1 cellular context compared by ENCODE assay signal in genomic region chr14:35336171-35337073, GRCh38.
A peak's percentile ranks its signal among the peaks of the same experiment; 100 is the strongest.
TF ChIP-seq lines count a peak whose summit lies in the region.

No MANE protein-coding gene starts in this region.

TF ChIP-seq in K562, 482 proteins besides CTCF, POLR2A, EP300 and RAD21 (continued from another document and continues in another):
- TF ChIP-seq KLF13 (tag; IDR thresholded peaks at IDR 0.05; ENCODE audit: borderline replicate concordance, low read depth) (no peak), CBFA2T2 (conservative IDR thresholded peaks at IDR 0.05) (no peak), NBN (IDR thresholded peaks at IDR 0.05; ENCODE audit: low read depth) (no peak), NR0B1 (IDR thresholded peaks at IDR 0.05; ENCODE audit: partially characterized antibody) (no peak), ELK3 (CRISPR knock-in tag; IDR thresholded peaks at IDR 0.05) (no peak), FOS (IDR thresholded peaks at IDR 0.05; ENCODE audit: extremely low read depth, insufficient read length) (no peak), YY1 (IDR thresholded peaks at IDR 0.05; ENCODE audit: borderline replicate concordance in 1 of 3, control insufficient read depth in 1 of 3, extremely low read depth in 1 of 3, insufficient read depth in 3 of 3, insufficient read length in 1 of 3, insufficient replicate concordance in 2 of 3, low read depth in 1 of 3, low read length in 2 of 3) (no peak), ZNF512 (tag; IDR thresholded peaks at IDR 0.05) (no peak), E2F6 (IDR thresholded peaks at IDR 0.05; ENCODE audit: borderline replicate concordance in 1 of 2, extremely low read depth in 1 of 2, insufficient read depth in 1 of 2, insufficient read length in 1 of 2, low read depth in 1 of 2, low read length in 1 of 2, poor library complexity in 1 of 2, severe bottlenecking in 1 of 2) (no peak), TCFL5 (CRISPR knock-in tag; conservative IDR thresholded peaks at IDR 0.05) (no peak), EP400 (IDR thresholded peaks at IDR 0.05) (peak; percentile 45; the same call in 1 of the 2 replicates), ZBTB7A (IDR thresholded peaks at IDR 0.05; ENCODE audit: borderline replicate concordance, control insufficient read depth, low read depth, low read length) (peak; percentile 46; the same call in 1 of the 2 replicates), MXD1 (CRISPR knock-in tag; IDR thresholded peaks at IDR 0.05; ENCODE audit: borderline replicate concordance, poor library complexity, severe bottlenecking) (no peak), SMARCA5 (IDR thresholded peaks at IDR 0.05) (no peak), ATF3 (IDR thresholded peaks at IDR 0.05) (no peak), ATF3 (CRISPR knock-in tag; conservative IDR thresholded peaks at IDR 0.05) (no peak), HDAC8 (tag; IDR thresholded peaks at IDR 0.05) (peak; percentile 43; the same call in 1 of the 2 replicates), ZFX (CRISPR knock-in tag; IDR thresholded peaks at IDR 0.05) (peak; percentile 79), FOXK2 (conservative IDR thresholded peaks at IDR 0.05 in 1 of 2, IDR thresholded peaks at IDR 0.05 in 1 of 2; ENCODE audit: low read depth in 2 of 2) (peak in 1 of 2 experiments; percentile 43; a peak in 1 of 4 replicates), PHF20 (IDR thresholded peaks at IDR 0.05; ENCODE audit: partially characterized antibody) (peak; percentile 37), ZSCAN32 (CRISPR knock-in tag; IDR thresholded peaks at IDR 0.05) (no peak), ATF1 (CRISPR knock-in tag; IDR thresholded peaks at IDR 0.05) (no peak), ATF1 (tag; IDR thresholded peaks at IDR 0.05) (peak; percentile 70), SP2 (IDR thresholded peaks at IDR 0.05; ENCODE audit: extremely low read depth, low read depth, low read length, poor library complexity, severe bottlenecking) (no peak), THRB (CRISPR knock-in tag; conservative IDR thresholded peaks at IDR 0.05) (no peak), SMAD4 (CRISPR knock-in tag; conservative IDR thresholded peaks at IDR 0.05) (0 out of 2 replicates have a peak, but pooled peaks have one; percentile 60), ZNF561 (CRISPR knock-in tag; conservative IDR thresholded peaks at IDR 0.05) (no peak), PHF8 (IDR thresholded peaks at IDR 0.05; ENCODE audit: borderline replicate concordance, low read length) (peak; percentile 28; the same call in 1 of the 2 replicates), CREB5 (CRISPR knock-in tag; IDR thresholded peaks at IDR 0.05) (no peak), BACH1 (tag; IDR thresholded peaks at IDR 0.05) (no peak), ZNF780A (CRISPR knock-in tag; IDR thresholded peaks at IDR 0.05) (no peak), KHSRP (IDR thresholded peaks at IDR 0.05) (no peak), ZNF695 (CRISPR knock-in tag; IDR thresholded peaks at IDR 0.05) (no peak), FIP1L1 (IDR thresholded peaks at IDR 0.05; ENCODE audit: low read depth, low read length, poor library complexity, severe bottlenecking) (no peak), SMARCC2 (IDR thresholded peaks at IDR 0.05; ENCODE audit: low read depth) (no peak), TFE3 (CRISPR knock-in tag; IDR thresholded peaks at IDR 0.05) (no peak), ZNF592 (IDR thresholded peaks at IDR 0.05) (peak; percentile 94), ZBTB26 (CRISPR knock-in tag; IDR thresholded peaks at IDR 0.05) (no peak), ELF1 (tag; IDR thresholded peaks at IDR 0.05) (no peak), RBM14 (IDR thresholded peaks at IDR 0.05; ENCODE audit: borderline replicate concordance, insufficient read depth, low read depth, low read length) (no peak), ZNF274 (IDR thresholded peaks at IDR 0.05; ENCODE audit: borderline replicate concordance, low read depth, low read length) (no peak), PTRF (tag; IDR thresholded peaks at IDR 0.05) (no peak), HDGF (IDR thresholded peaks at IDR 0.05) (no peak), TFAP4 (CRISPR knock-in tag; IDR thresholded peaks at IDR 0.05; ENCODE audit: borderline replicate concordance) (peak; percentile 52; the same call in 1 of the 2 replicates), ZNF76 (CRISPR knock-in tag; IDR thresholded peaks at IDR 0.05; ENCODE audit: borderline replicate concordance) (peak; percentile 15; the same call in 1 of the 2 replicates), TFAM (CRISPR knock-in tag; conservative IDR thresholded peaks at IDR 0.05) (no peak), POLR2G (IDR thresholded peaks at IDR 0.05; ENCODE audit: low read depth, low read length) (peak; percentile 69), ZNF217 (CRISPR knock-in tag; IDR thresholded peaks at IDR 0.05) (no peak), CGGBP1 (CRISPR knock-in tag; IDR thresholded peaks at IDR 0.05) (no peak)
